Comparison of ENCODE assay signal across 20 cellular contexts in genomic region chr12:128690641-128691040, GRCh38.
"Had no signal": no experiment of that assay in that cellular context is flagged by ENCODE, and none has a peak within 500 bp of the region (broad histone marks: within the 10 kb centered on the region; RNA-seq: fewer than 3 reads in every experiment).

No MANE protein-coding gene starts in this region.

- H3K9me3 ChIP-seq: esophagus squamous epithelium, prostate gland, thyroid gland had no signal

- DNase-seq: activated CD4-positive, alpha-beta T cell treated with anti-CD3 and anti-CD28 coated beads, Interleukin-2, amount 10 ng/mL, durations not matched to agents 7 days and 5 days; activated CD8-positive, alpha-beta memory T cell treated with anti-CD3 and anti-CD28 coated beads for 24 hours; activated naive CD8-positive, alpha-beta T cell treated with anti-CD3 and anti-CD28 coated beads, Interleukin-2, amount 10 ng/mL, durations not matched to agents 7 days and 5 days; cortex of kidney; effector CD4-positive, alpha-beta T cell; esophagus squamous epithelium; left ventricle myocardium superior; occipital lobe; right cardiac atrium; stimulated activated CD4-positive, alpha-beta T cell treated with anti-CD3 and anti-CD28 coated beads, Interleukin-15, amount 100 ng/mL, for 24 hours; stimulated activated CD4-positive, alpha-beta T cell treated with anti-CD3 and anti-CD28 coated beads, Interleukin-4, amount 100 ng/mL, for 1 hour; stimulated activated naive B cell treated with anti-CD40 and anti-IgM and Interleukin-4, amounts not matched to agents 10 μg/mL and 1 μg/mL and 100 μg/mL, for 72 hours; thyroid gland had no signal

- H3K4me3 Mint-ChIP-seq: activated CD4-positive, alpha-beta T cell treated with anti-CD3 and anti-CD28 coated beads, Interleukin-2, amount 10 ng/mL, durations not matched to agents 7 days and 5 days; activated naive CD8-positive, alpha-beta T cell treated with anti-CD3 and anti-CD28 coated beads, Interleukin-2, amount 10 ng/mL, durations not matched to agents 7 days and 5 days; activated T-helper 1 cell treated with anti-CD3 and anti-CD28 coated beads, Interleukin-12 subunit alpha, Interleukin-12 subunit beta, Interleukin-2, Interleukin-4 antibody, amounts not matched to agents 30 ng/mL and 10 ng/mL and 1 ng/mL, durations not matched to agents 14 hours and 24 hours and 36 hours; brain; central memory CD8-positive, alpha-beta T cell; memory B cell; nephron; stimulated activated naive B cell treated with anti-CD40 and anti-IgM and Interleukin-4, amounts not matched to agents 10 μg/mL and 1 μg/mL and 100 μg/mL, for 72 hours had no signal

- H3K4me1 Mint-ChIP-seq: activated CD4-positive, alpha-beta T cell treated with anti-CD3 and anti-CD28 coated beads, Interleukin-2, amount 10 ng/mL, durations not matched to agents 7 days and 5 days; activated naive CD8-positive, alpha-beta T cell treated with anti-CD3 and anti-CD28 coated beads, Interleukin-2, amount 10 ng/mL, durations not matched to agents 7 days and 5 days; brain; memory B cell; stimulated activated naive B cell treated with anti-CD40 and anti-IgM and Interleukin-4, amounts not matched to agents 10 μg/mL and 1 μg/mL and 100 μg/mL, for 72 hours had no signal

- H3K27me3 ChIP-seq: esophagus squamous epithelium, thyroid gland had no signal

- H3K27ac ChIP-seq: esophagus squamous epithelium, prostate gland, skin epidermis, thyroid gland had no signal

- H3K4me3 ChIP-seq: esophagus squamous epithelium, prostate gland, skin epidermis, thyroid gland had no signal

- H3K27me3 Mint-ChIP-seq: activated CD4-positive, alpha-beta T cell treated with anti-CD3 and anti-CD28 coated beads, Interleukin-2, amount 10 ng/mL, durations not matched to agents 7 days and 5 days; activated naive CD8-positive, alpha-beta T cell treated with anti-CD3 and anti-CD28 coated beads, Interleukin-2, amount 10 ng/mL, durations not matched to agents 7 days and 5 days; central memory CD8-positive, alpha-beta T cell had no signal

- H3K27ac Mint-ChIP-seq: activated CD4-positive, alpha-beta T cell treated with anti-CD3 and anti-CD28 coated beads, Interleukin-2, amount 10 ng/mL, durations not matched to agents 7 days and 5 days; activated naive CD8-positive, alpha-beta T cell treated with anti-CD3 and anti-CD28 coated beads, Interleukin-2, amount 10 ng/mL, durations not matched to agents 7 days and 5 days; activated T-helper 1 cell treated with anti-CD3 and anti-CD28 coated beads, Interleukin-12 subunit alpha, Interleukin-12 subunit beta, Interleukin-2, Interleukin-4 antibody, amounts not matched to agents 30 ng/mL and 10 ng/mL and 1 ng/mL, durations not matched to agents 14 hours and 24 hours and 36 hours; brain; memory B cell; nephron; stimulated activated naive B cell treated with anti-CD40 and anti-IgM and Interleukin-4, amounts not matched to agents 10 μg/mL and 1 μg/mL and 100 μg/mL, for 72 hours had no signal

- H3K36me3 Mint-ChIP-seq: activated naive CD8-positive, alpha-beta T cell treated with anti-CD3 and anti-CD28 coated beads, Interleukin-2, amount 10 ng/mL, durations not matched to agents 7 days and 5 days; brain; memory B cell; stimulated activated naive B cell treated with anti-CD40 and anti-IgM and Interleukin-4, amounts not matched to agents 10 μg/mL and 1 μg/mL and 100 μg/mL, for 72 hours had no signal

- H3K4me1 ChIP-seq: esophagus squamous epithelium, prostate gland, thyroid gland had no signal

- ATAC-seq: left ventricle myocardium superior; right cardiac atrium; stimulated activated naive B cell treated with anti-CD40 and anti-IgM and Interleukin-4, amounts not matched to agents 10 μg/mL and 1 μg/mL and 100 μg/mL, for 72 hours had no signal

- H3K36me3 ChIP-seq: esophagus squamous epithelium, prostate gland, thyroid gland had no signal

- H3K9me3 Mint-ChIP-seq: activated CD4-positive, alpha-beta T cell treated with anti-CD3 and anti-CD28 coated beads, Interleukin-2, amount 10 ng/mL, durations not matched to agents 7 days and 5 days; activated T-helper 1 cell treated with anti-CD3 and anti-CD28 coated beads, Interleukin-12 subunit alpha, Interleukin-12 subunit beta, Interleukin-2, Interleukin-4 antibody, amounts not matched to agents 30 ng/mL and 10 ng/mL and 1 ng/mL, durations not matched to agents 14 hours and 24 hours and 36 hours; central memory CD8-positive, alpha-beta T cell; nephron; stimulated activated naive B cell treated with anti-CD40 and anti-IgM and Interleukin-4, amounts not matched to agents 10 μg/mL and 1 μg/mL and 100 μg/mL, for 72 hours had no signal
